Comparison of ENCODE assay signal across 10 cellular contexts in genomic region chr7:105136221-105136620, GRCh38.
DNase-seq lines count a peak whose midpoint lies in the region; ATAC-seq and TF ChIP-seq lines count a peak whose summit lies in the region.
"Had no signal": no experiment of that assay in that cellular context is flagged by ENCODE, and none has a peak within 500 bp of the region (broad histone marks: within the 10 kb centered on the region; RNA-seq: fewer than 3 reads in every experiment).

No MANE protein-coding gene starts in this region.

- H3K4me3 Mint-ChIP-seq in CD4-positive, alpha-beta memory T cell: no peak overlapping the region
- H3K4me3 Mint-ChIP-seq: IgD-negative memory B cell had no signal

- peaks cover 17 to 27% (median 25%) of the 10 kb centered on the region in 4 donors for H3K4me1 Mint-ChIP-seq in CD4-positive, alpha-beta memory T cell

- peaks cover 39 to 58% of the 10 kb centered on the region in 2 donors for H3K36me3 Mint-ChIP-seq in CD4-positive, alpha-beta memory T cell
- H3K36me3 Mint-ChIP-seq: IgD-negative memory B cell had no signal

- CTCF ChIA-PET in CD4-positive, alpha-beta memory T cell (lab: Charles Lee; ENCODE audit: partially characterized antibody): interaction anchor here (1.3 to 1.6 kb wide), 3 partner anchors 10 to 294 kb away, joined by 4 to 5 read pairs (median 4); no protein-coding TSS in a partner anchor

- H3K4me2 ChIP-seq in DOHH2 (ENCODE audit: low read length) (no peak overlapping the region), osteoblast (ENCODE audit: insufficient read depth, low read length) (no peak overlapping the region)

- H3K4me3 ChIP-seq in DOHH2 (ENCODE audit: low read length): no peak overlapping the region
- no peak overlapping the region for H3K4me3 ChIP-seq in epithelial cell of esophagus (ENCODE audit: low read length)
- H3K4me3 ChIP-seq in osteoblast (ENCODE audit: insufficient read depth, low read length): no peak overlapping the region
- no peak overlapping the region for H3K4me3 ChIP-seq in CD4-positive, alpha-beta memory T cell (ENCODE audit: low read length in 2 of 2)
- H3K4me3 ChIP-seq: esophagus squamous epithelium, thyroid gland had no signal

- H3K79me2 ChIP-seq in DOHH2 (ENCODE audit: control insufficient read depth, low read length): no peaks in the 10 kb centered on the region
- H3K79me2 ChIP-seq in osteoblast (ENCODE audit: insufficient read depth, low read length): peaks cover 64% of the 10 kb centered on the region

- no peaks in the 10 kb centered on the region for H3K9me3 Mint-ChIP-seq in CD4-positive, alpha-beta memory T cell
- H3K9me3 Mint-ChIP-seq: IgD-negative memory B cell had no signal

- ATAC-seq in HG03354 (IDR thresholded peaks at IDR 0.05; ENCODE audit: poor library complexity, severe bottlenecking, unreplicated experiment): no peak

- POLR2A ChIA-PET in CD4-positive, alpha-beta memory T cell (lab: Charles Lee; ENCODE audit: partially characterized antibody): no interaction called here

- H3K9me2 ChIP-seq in DOHH2 (replicated peaks; ENCODE audit: control insufficient read depth, low read length): no peaks in the 10 kb centered on the region

- TF ChIP-seq CTCF in DOHH2 (IDR thresholded peaks at IDR 0.05; ENCODE audit: low read depth, low read length, poor library complexity, severe bottlenecking) (peak; percentile 18), epithelial cell of esophagus (IDR thresholded peaks at IDR 0.05; ENCODE audit: insufficient read depth, low read depth, low read length, missing control alignments) (peak; percentile 6), osteoblast (IDR thresholded peaks at IDR 0.05; ENCODE audit: extremely low read depth, low read depth, low read length) (peak; percentile 31)

- no peaks in the 10 kb centered on the region for H3K9me3 ChIP-seq in DOHH2 (ENCODE audit: control insufficient read depth, insufficient read depth, low read length)
- H3K9me3 ChIP-seq in osteoblast (ENCODE audit: low read depth, low read length): no peaks in the 10 kb centered on the region
- no peaks in the 10 kb centered on the region for H3K9me3 ChIP-seq in CD4-positive, alpha-beta memory T cell (ENCODE audit: control insufficient read depth in 1 of 2, low read length in 2 of 2)
- H3K9me3 ChIP-seq: esophagus squamous epithelium, thyroid gland had no signal

- no peak overlapping the region for H2AFZ ChIP-seq in osteoblast (ENCODE audit: low read length)

- intact Hi-C loops in CD4-positive, alpha-beta memory T cell (cut with micrococcal nuclease): no loop called here

- H3K27me3 Mint-ChIP-seq in CD4-positive, alpha-beta memory T cell: no peaks in the 10 kb centered on the region
- H3K27me3 Mint-ChIP-seq: IgD-negative memory B cell had no signal

- H3K4me1 ChIP-seq in DOHH2 (ENCODE audit: control insufficient read depth, low read length) (no peaks in the 10 kb centered on the region), osteoblast (ENCODE audit: insufficient read depth, low read length) (peaks cover 11% of the 10 kb centered on the region)
- H3K4me1 ChIP-seq in CD4-positive, alpha-beta memory T cell (ENCODE audit: insufficient read depth, low read length): peaks cover under 1% of the 10 kb centered on the region
- H3K4me1 ChIP-seq: esophagus squamous epithelium, thyroid gland had no signal

- DNase-seq in LHCN-M2 (ENCODE audit: low read depth) (peak; percentile 13), epithelial cell of esophagus (ENCODE audit: low read depth) (no peak), osteoblast (ENCODE audit: insufficient read length, low spot score, missing footprints) (peak; percentile 52)
- DNase-seq in stimulated activated CD4-positive, alpha-beta T cell treated with anti-CD3 and anti-CD28 coated beads, Interleukin-2, amount 100 ng/mL, for 24 hours: no peak
- DNase-seq in CD4-positive, alpha-beta memory T cell: no peak
- DNase-seq: esophagus squamous epithelium, thyroid gland had no signal

- no peak overlapping the region for H3K27ac ChIP-seq in DOHH2 (ENCODE audit: low read depth, low read length)
- H3K27ac ChIP-seq in osteoblast (ENCODE audit: low read depth, low read length): no peak overlapping the region
- no peak overlapping the region for H3K27ac ChIP-seq in CD4-positive, alpha-beta memory T cell (ENCODE audit: low read depth, low read length)
- H3K27ac ChIP-seq: esophagus squamous epithelium, thyroid gland had no signal

- H4K20me1 ChIP-seq in DOHH2 (ENCODE audit: control insufficient read depth, insufficient read depth, low read depth, low read length) (no peaks in the 10 kb centered on the region), osteoblast (ENCODE audit: insufficient read depth, low read length) (peaks cover 27% of the 10 kb centered on the region)

- peak overlapping the region in 1 of 7 donors; percentile 52 for H3K27ac Mint-ChIP-seq in CD4-positive, alpha-beta memory T cell
- H3K27ac Mint-ChIP-seq: IgD-negative memory B cell had no signal

- H3K27me3 ChIP-seq in DOHH2 (ENCODE audit: control insufficient read depth, low read length) (no peaks in the 10 kb centered on the region), osteoblast (ENCODE audit: insufficient read depth, low read length) (no peaks in the 10 kb centered on the region)
- H3K27me3 ChIP-seq in CD4-positive, alpha-beta memory T cell (ENCODE audit: insufficient read depth, low read length): no peaks in the 10 kb centered on the region
- H3K27me3 ChIP-seq: esophagus squamous epithelium, thyroid gland had no signal

- H3F3A ChIP-seq in DOHH2 (ENCODE audit: control insufficient read depth, insufficient read depth): no peaks in the 10 kb centered on the region

- H3K36me3 ChIP-seq in DOHH2 (ENCODE audit: control insufficient read depth, low read length): no peaks in the 10 kb centered on the region
- H3K36me3 ChIP-seq in osteoblast (ENCODE audit: insufficient read depth, low read length): peaks cover 21% of the 10 kb centered on the region
- peaks cover 22% of the 10 kb centered on the region for H3K36me3 ChIP-seq in CD4-positive, alpha-beta memory T cell (ENCODE audit: insufficient read depth, low read length)

Comparison
In these comparisons a context has a peak if more than half of its experiments do, and no peak if none do; other contexts are left out.
1. DNase-seq: peak in LHCN-M2 (single experiment) and osteoblast (single experiment); none in epithelial cell of esophagus (single experiment), stimulated activated CD4-positive, alpha-beta T cell treated with anti-CD3 and anti-CD28 coated beads, Interleukin-2, amount 100 ng/mL, for 24 hours (0 of 2) and CD4-positive, alpha-beta memory T cell (0 of 5).
2. Peak in every context shown above with its lines, with median percentiles within 50 percentile points of each other: CTCF ChIP-seq.